ENCODE assay signal across 1 cellular context in genomic region chrX:153771686-153772607, GRCh38.
TF ChIP-seq lines count a peak whose summit lies in the region.

No MANE protein-coding gene starts in this region.

TF ChIP-seq in K562, 482 proteins besides CTCF, POLR2A, EP300 and RAD21:
- TF ChIP-seq ATF1 (CRISPR knock-in tag; IDR thresholded peaks at IDR 0.05) (no peak), ATF1 (tag; IDR thresholded peaks at IDR 0.05) (no peak), POLR2G (IDR thresholded peaks at IDR 0.05; ENCODE audit: low read depth, low read length) (peak; percentile 48)
